In the genomic region with DNA sequence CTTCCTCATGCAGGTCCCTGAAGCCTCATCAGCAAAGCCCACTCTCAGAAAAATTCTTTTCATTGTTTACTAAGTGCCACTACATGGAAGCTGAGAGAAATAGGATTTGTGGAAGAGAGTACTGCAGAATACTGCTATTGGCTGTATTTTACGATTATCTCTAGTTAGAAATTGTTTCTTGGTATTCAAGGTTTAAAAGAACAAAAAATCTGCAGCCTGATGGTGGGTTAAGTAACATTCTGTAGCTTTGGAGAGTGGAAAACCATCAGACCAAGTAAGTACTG, we compare ENCODE assay signal across 9 cellular contexts. TPM values are rescaled to one million over a fixed set of nuclear protein-coding genes. Genes with fewer than 3 reads are reported as not detected.
DNase-seq lines count a peak whose midpoint lies in the region; ATAC-seq, FAIRE-seq and TF ChIP-seq lines count a peak whose summit lies in the region.
"Had no signal": no experiment of that assay in that cellular context is flagged by ENCODE, and none has a peak within 500 bp of the region (broad histone marks: within the 10 kb centered on the region; RNA-seq: fewer than 3 reads in every experiment).

No MANE protein-coding gene starts in this region.

- no peaks in the 10 kb centered on the region for H3K9me2 ChIP-seq in PC-9 (ENCODE audit: insufficient read depth)

- FAIRE-seq in HTR-8/SVneo (lab: Jason Lieb, UNC) = no peak
- FAIRE-seq: frontal cortex had no signal

- POLR2A ChIA-PET in PC-9 (lab: Charles Lee; ENCODE audit: unreplicated experiment) = no interaction called here

- H4K20me1 ChIP-seq in PC-9 (ENCODE audit: insufficient read depth) = no peaks in the 10 kb centered on the region

- H3K4me3 ChIP-seq in PC-9 (peak overlapping the region; percentile 31; the same call in 1 of the 2 replicates), epithelial cell of esophagus (ENCODE audit: low read length) (peak overlapping the region; percentile 25), psoas muscle (peak overlapping the region; percentile 50)

- H3K36me3 ChIP-seq in PC-9 (ENCODE audit: low read depth) = no peaks in the 10 kb centered on the region
- H3K36me3 ChIP-seq in psoas muscle (ENCODE audit: insufficient read depth in 1 of 2, low read depth in 1 of 2) = peaks cover 7 to 27% of the 10 kb centered on the region in 2 donors

- H3K27ac ChIP-seq in PC-9 = no peak overlapping the region
- H3K27ac ChIP-seq in psoas muscle = no peak overlapping the region

- H3K9me3 ChIP-seq in PC-9 (ENCODE audit: insufficient read depth, low read depth) = no peaks in the 10 kb centered on the region
- H3K9me3 ChIP-seq in psoas muscle = no peaks in the 10 kb centered on the region

- 9 to 23% (median 13%) methylated on average over 1 of the region's 1 CpG for WGBS in psoas muscle, 3 donors

- H3K79me2 ChIP-seq in PC-9 (ENCODE audit: low read depth) = no peaks in the 10 kb centered on the region

- H2AFZ ChIP-seq in PC-9 = no peak overlapping the region

- no peak for ATAC-seq in psoas muscle

- BruUV-seq in PC-9 (replicated peaks; lab: Mats Ljungman, UMichigan) = no TSS peak

- H3F3A ChIP-seq in PC-9 (ENCODE audit: insufficient read depth, low read depth) = peaks cover 18% of the 10 kb centered on the region; the same call in 1 of the 2 replicates

- DNase-seq in COLO829 (ENCODE audit: low spot score) (peak; percentile 9), PC-9 (no peak), epithelial cell of esophagus (ENCODE audit: low read depth) (no peak), psoas muscle (no peak), medulla oblongata (ENCODE audit: extremely low spot score) (no peak), NOMO-1 treated with DMSO at 0.1 percent for 48 hours (lab: John Stamatoyannopoulos, UW; ENCODE audit: unreplicated experiment) (no peak), NCI-H1930 (lab: John Stamatoyannopoulos, UW) (no peak), HTR-8/SVneo (ENCODE audit: insufficient read length, low spot score) (no peak)

- H3K4me1 ChIP-seq in PC-9 (replicated peaks; ENCODE audit: insufficient read depth) = no peaks in the 10 kb centered on the region
- H3K4me1 ChIP-seq in psoas muscle = peaks cover 10% of the 10 kb centered on the region

- CTCF ChIA-PET in PC-9 (lab: Charles Lee) = interaction anchor here (0.7 kb wide), 1 partner anchor 27 kb away, joined by 3 read pairs; no protein-coding TSS in a partner anchor

- intact Hi-C loops in PC-9 (cut with micrococcal nuclease; ENCODE audit: unreplicated experiment) (no loop called here), psoas muscle (cut with DNase I) (no loop called here)

- H3K4me2 ChIP-seq in PC-9 = peak overlapping the region; percentile 75

- TF ChIP-seq CTCF in PC-9 (conservative IDR thresholded peaks at IDR 0.05) = no peak
- TF ChIP-seq CTCF in epithelial cell of esophagus (IDR thresholded peaks at IDR 0.05; ENCODE audit: insufficient read depth, low read depth, low read length, missing control alignments) = no peak
- no peak for TF ChIP-seq CTCF in psoas muscle (IDR thresholded peaks at IDR 0.05)

- no peaks in the 10 kb centered on the region for H3K27me3 ChIP-seq in PC-9 (ENCODE audit: insufficient read depth, low read depth)
- peaks cover 0 to 30% (median 0%) of the 10 kb centered on the region in 3 donors for H3K27me3 ChIP-seq in psoas muscle (ENCODE audit: insufficient read depth in 3 of 3, low read length in 2 of 3)

RNA-seq across cellular contexts. Expression of a gene that starts 27.3 kb away (rescaled TPM):
- total RNA-seq in PC-9 (2021) (162 and 174 TPM in 2 replicates), psoas muscle (10 to 100 TPM; 49.6 to 72.1 (median 66.5) TPM)
- 100 to 1,000 TPM in 1 of 3 donors, 10 to 100 TPM in 2; 57.1 to 108 (median 69.3) TPM for polyA plus RNA-seq in psoas muscle

RNA-seq across cellular contexts. Expression of a gene that starts 28.3 kb away (rescaled TPM):
- total RNA-seq in PC-9 (2021) = 79.6 and 81.5 TPM in 2 replicates
- total RNA-seq in psoas muscle = 10 to 100 TPM; 50.2 to 78.7 (median 65.6) TPM
- 10 to 100 TPM; 38.6 to 86.6 (median 58.7) TPM for polyA plus RNA-seq in psoas muscle

RNA-seq across cellular contexts. Expression of a gene that starts 44.5 kb away (rescaled TPM):
- total RNA-seq in PC-9 (2021) (51.9 and 52.7 TPM in 2 replicates), psoas muscle (10 to 100 TPM; 64.9 to 93.8 (median 81.7) TPM)
- polyA plus RNA-seq in psoas muscle = 10 to 100 TPM; 39.0 to 72.8 (median 55.3) TPM
